In genomic region chr1:179996099-179996498, GRCh38 we compare ENCODE assay signal across 16 cellular contexts. TPM values are rescaled to one million over a fixed set of nuclear protein-coding genes. Genes with fewer than 3 reads are reported as not detected.
DNase-seq lines count a peak whose midpoint lies in the region; ATAC-seq and TF ChIP-seq lines count a peak whose summit lies in the region.
"Had no signal": no experiment of that assay in that cellular context is flagged by ENCODE, and none has a peak within 500 bp of the region (broad histone marks: within the 10 kb centered on the region; RNA-seq: fewer than 3 reads in every experiment).

No MANE protein-coding gene starts in this region.

- H3K79me2 ChIP-seq in GM23248 (ENCODE audit: insufficient read depth): peaks cover 15% of the 10 kb centered on the region

- no peaks in the 10 kb centered on the region for H3K9me2 ChIP-seq in GM23248 (ENCODE audit: insufficient read depth)

- H3K9ac ChIP-seq in endodermal cell (ENCODE audit: extremely low read depth, low read length, poor library complexity, severe bottlenecking) (no peak overlapping the region), GM23248 (no peak overlapping the region)

- H3K4me1 ChIP-seq in endodermal cell (ENCODE audit: control insufficient read depth, insufficient read depth, low read length) (no peaks in the 10 kb centered on the region), GM23248 (ENCODE audit: insufficient read depth) (no peaks in the 10 kb centered on the region)
- H3K4me1 ChIP-seq in naive thymus-derived CD4-positive, alpha-beta T cell (ENCODE audit: control insufficient read depth in 2 of 2, insufficient read depth in 2 of 2, low read length in 2 of 2): no peaks in the 10 kb centered on the region
- H3K4me1 ChIP-seq: body of pancreas, tibial artery had no signal

- H3K4me3 ChIP-seq in endodermal cell (ENCODE audit: low read length) (no peak overlapping the region), GM23248 (no peak overlapping the region)
- H3K4me3 ChIP-seq in naive thymus-derived CD4-positive, alpha-beta T cell (ENCODE audit: low read length): no peak overlapping the region
- H3K4me3 ChIP-seq: body of pancreas, tibial artery had no signal

- POLR2A ChIA-PET in naive thymus-derived CD4-positive, alpha-beta T cell (lab: Charles Lee): no interaction called here

- H3K9me3 Mint-ChIP-seq in endodermal cell: no peaks in the 10 kb centered on the region
- no peaks in the 10 kb centered on the region for H3K9me3 Mint-ChIP-seq in naive thymus-derived CD4-positive, alpha-beta T cell
- H3K9me3 Mint-ChIP-seq: naive B cell had no signal

- in situ Hi-C loops in GM23248 (cut with MboI): no loop called here

- no peaks in the 10 kb centered on the region for H3K27me3 Mint-ChIP-seq in endodermal cell (ENCODE audit: insufficient read depth)
- H3K27me3 Mint-ChIP-seq in naive thymus-derived CD4-positive, alpha-beta T cell: no peaks in the 10 kb centered on the region
- H3K27me3 Mint-ChIP-seq: naive B cell had no signal

- H3K36me3 Mint-ChIP-seq in endodermal cell (ENCODE audit: low read depth): peaks cover 26% of the 10 kb centered on the region
- peaks cover 0 to 47% (median 26%) of the 10 kb centered on the region in 5 donors for H3K36me3 Mint-ChIP-seq in naive thymus-derived CD4-positive, alpha-beta T cell

- H3K4me3 Mint-ChIP-seq in endodermal cell: no peak overlapping the region
- H3K4me3 Mint-ChIP-seq in naive thymus-derived CD4-positive, alpha-beta T cell: no peak overlapping the region
- H3K4me3 Mint-ChIP-seq: naive B cell had no signal

- H3K27ac Mint-ChIP-seq in endodermal cell: no peak overlapping the region
- no peak overlapping the region for H3K27ac Mint-ChIP-seq in naive thymus-derived CD4-positive, alpha-beta T cell

- H3K27ac ChIP-seq in endodermal cell (ENCODE audit: low read depth, low read length) (no peak overlapping the region), GM23248 (no peak overlapping the region)
- H3K27ac ChIP-seq in naive thymus-derived CD4-positive, alpha-beta T cell (ENCODE audit: low read depth, low read length): no peak overlapping the region
- H3K27ac ChIP-seq: body of pancreas, RWPE1, tibial artery had no signal

- no peak overlapping the region for H2AFZ ChIP-seq in GM23248

- no peaks in the 10 kb centered on the region for H3K4me1 Mint-ChIP-seq in endodermal cell
- peaks cover 0 to 18% (median 5%) of the 10 kb centered on the region in 7 donors for H3K4me1 Mint-ChIP-seq in naive thymus-derived CD4-positive, alpha-beta T cell

- H3K27me3 ChIP-seq in endodermal cell (ENCODE audit: control insufficient read depth, insufficient read depth, low read length, poor library complexity, severe bottlenecking) (no peaks in the 10 kb centered on the region), GM23248 (replicated peaks; ENCODE audit: insufficient read depth) (no peaks in the 10 kb centered on the region)
- no peaks in the 10 kb centered on the region for H3K27me3 ChIP-seq in naive thymus-derived CD4-positive, alpha-beta T cell (ENCODE audit: control insufficient read depth in 2 of 2, insufficient read depth in 2 of 2, low read length in 2 of 2)
- H3K27me3 ChIP-seq: body of pancreas, tibial artery had no signal

- intact Hi-C loops in naive thymus-derived CD4-positive, alpha-beta T cell (cut with micrococcal nuclease): no loop called here

- no peaks in the 10 kb centered on the region for H4K20me1 ChIP-seq in GM23248 (ENCODE audit: insufficient read depth)

- H3K4me2 ChIP-seq in GM23248 (ENCODE audit: unreplicated experiment): no peak overlapping the region

- DNase-seq in endodermal cell (no peak), HUDEP-2 (lab: John Stamatoyannopoulos, UW; ENCODE audit: unreplicated experiment in 76 of 76) (no peak), GM23248 (no peak)
- no peak for DNase-seq in naive thymus-derived CD4-positive, alpha-beta T cell
- DNase-seq: activated CD8-positive, alpha-beta memory T cell treated with anti-CD3 and anti-CD28 coated beads for 24 hours; body of pancreas; effector CD8-positive, alpha-beta T cell; left colon; MM.1S; naive B cell; tibial artery had no signal

- CTCF ChIA-PET in naive thymus-derived CD4-positive, alpha-beta T cell (lab: Charles Lee): interaction anchor here (1.7 kb wide), 1 partner anchor 27 kb away, joined by 3 read pairs; no protein-coding TSS in a partner anchor

- H3K36me3 ChIP-seq in endodermal cell (ENCODE audit: control insufficient read depth, insufficient read depth, low read length) (peaks cover 66% of the 10 kb centered on the region), GM23248 (ENCODE audit: low read depth) (peaks cover 29% of the 10 kb centered on the region; the same call in 1 of the 2 replicates)
- H3K36me3 ChIP-seq in naive thymus-derived CD4-positive, alpha-beta T cell (ENCODE audit: control insufficient read depth in 2 of 3, insufficient read depth in 3 of 3, low read length in 3 of 3): peaks cover 0 to 39% (median 4%) of the 10 kb centered on the region in 3 experiments

- H3K9me3 ChIP-seq in endodermal cell (ENCODE audit: control insufficient read depth, low read length): no peaks in the 10 kb centered on the region
- H3K9me3 ChIP-seq in naive thymus-derived CD4-positive, alpha-beta T cell (ENCODE audit: control insufficient read depth in 2 of 3, low read length in 3 of 3): no peaks in the 10 kb centered on the region
- no peaks in the 10 kb centered on the region for H3K9me3 ChIP-seq in GM23248 (ENCODE audit: low read depth)
- H3K9me3 ChIP-seq: body of pancreas, tibial artery had no signal

- ATAC-seq in GM18502 (IDR thresholded peaks at IDR 0.05; ENCODE audit: poor library complexity, unreplicated experiment) (peak; percentile 66), GM19452 (IDR thresholded peaks at IDR 0.05; ENCODE audit: unreplicated experiment) (peak; percentile 54), HG02798 (IDR thresholded peaks at IDR 0.05; ENCODE audit: poor library complexity, unreplicated experiment) (peak; percentile 78), HG03571 (IDR thresholded peaks at IDR 0.05; ENCODE audit: unreplicated experiment) (peak; percentile 75)
- no peak for ATAC-seq in naive thymus-derived CD4-positive, alpha-beta T cell
- ATAC-seq: body of pancreas, left colon had no signal

- WGBS in endodermal cell (ENCODE audit: insufficient coverage in 1 of 2, insufficient read length in 1 of 2), 2 experiments: 100% methylated on average over 1 of the region's 1 CpG; no CpG with 5 or more reads in 1 of the 2 experiments
- 94 to 97% methylated on average over 1 of the region's 1 CpG for WGBS in GM23248 (ENCODE audit: low coverage in 1 of 2, low lambda C conversion rate in 2 of 2, missing lambda C conversion rate in 2 of 2), 2 experiments

- no peak for TF ChIP-seq CTCF in endodermal cell (conservative IDR thresholded peaks at IDR 0.05)

- no peaks in the 10 kb centered on the region for H3F3A ChIP-seq in GM23248 (ENCODE audit: insufficient read depth)

RNA-seq across cellular contexts. Expression of gene CEP350, which starts 41.5 kb away (rescaled TPM):
- 10 to 100 TPM; 32.2 to 42.2 TPM for total RNA-seq in endodermal cell
- 20.4 TPM for polyA plus RNA-seq in endodermal cell (2013, experiment 1 of 2)
- polyA plus RNA-seq in endodermal cell (2013, experiment 2 of 2): 28.0 TPM
- total RNA-seq in naive thymus-derived CD4-positive, alpha-beta T cell: 10 to 100 TPM; 56.1 to 90.1 (median 64.4) TPM
- polyA plus RNA-seq in naive thymus-derived CD4-positive, alpha-beta T cell: 10 to 100 TPM; 39.1 to 50.2 TPM
- 29.7 and 81.3 TPM in 2 replicates for total RNA-seq in GM23248 (2014; rRNA removed; shearing (Covaris generic))
- 13.8 and 14.9 TPM in 2 replicates for polyA plus RNA-seq in GM23248 (2016; fragmentation: Nextera tagmentation; extraction: Ambion mirVana)
